Comparison of ENCODE assay signal across 1 cellular context in the genomic region with DNA sequence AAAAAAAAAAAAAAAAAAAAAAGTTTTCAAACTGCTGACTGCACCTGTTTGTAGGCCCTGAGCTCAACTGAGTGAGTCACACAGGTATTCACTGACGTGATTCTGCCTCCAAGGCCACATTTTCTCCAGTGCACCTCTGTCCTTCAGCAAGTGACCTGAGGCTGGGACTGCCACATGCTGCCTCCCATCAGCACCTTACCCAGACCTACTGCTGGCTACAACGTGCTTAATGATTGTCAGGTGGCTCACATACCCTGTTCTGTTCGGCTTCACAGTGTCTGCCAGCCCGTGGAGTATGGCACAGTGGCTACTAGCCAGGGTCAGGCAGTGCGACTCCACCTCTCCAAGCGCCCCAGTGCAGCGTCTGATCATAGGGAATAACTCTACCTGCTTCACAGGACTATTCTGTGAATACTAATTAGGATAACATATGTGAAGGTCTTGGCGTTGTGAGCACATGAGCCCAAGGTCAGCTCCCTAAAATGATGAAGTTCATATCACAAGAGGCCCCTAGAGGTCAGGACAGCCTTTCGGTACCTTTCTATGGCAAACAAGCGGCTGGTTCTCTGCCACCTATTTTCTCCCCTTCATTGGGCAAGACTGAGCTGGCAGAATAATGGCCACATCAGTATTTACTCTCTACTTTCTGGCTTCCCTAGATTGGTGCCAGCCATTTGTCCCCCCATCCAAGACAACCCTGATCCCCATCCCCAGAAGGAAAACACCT.
TF ChIP-seq lines count a peak whose summit lies in the region.

No MANE protein-coding gene starts in this region.

TF ChIP-seq in HepG2, 621 proteins besides CTCF, POLR2A, EP300 and RAD21 (continued from another document and continues in another):
- no peak for TF ChIP-seq DRAP1 (CRISPR knock-in tag; IDR thresholded peaks at IDR 0.05)
- no peak for TF ChIP-seq FOXJ3 (CRISPR knock-in tag; IDR thresholded peaks at IDR 0.05; ENCODE audit: borderline replicate concordance)
- no peak for TF ChIP-seq ZNF343 (CRISPR knock-in tag; IDR thresholded peaks at IDR 0.05)
- TF ChIP-seq GATAD2A (CRISPR knock-in tag; IDR thresholded peaks at IDR 0.05), result no peak; the same call in 1 of the 2 replicates
- TF ChIP-seq, protein P1, sequence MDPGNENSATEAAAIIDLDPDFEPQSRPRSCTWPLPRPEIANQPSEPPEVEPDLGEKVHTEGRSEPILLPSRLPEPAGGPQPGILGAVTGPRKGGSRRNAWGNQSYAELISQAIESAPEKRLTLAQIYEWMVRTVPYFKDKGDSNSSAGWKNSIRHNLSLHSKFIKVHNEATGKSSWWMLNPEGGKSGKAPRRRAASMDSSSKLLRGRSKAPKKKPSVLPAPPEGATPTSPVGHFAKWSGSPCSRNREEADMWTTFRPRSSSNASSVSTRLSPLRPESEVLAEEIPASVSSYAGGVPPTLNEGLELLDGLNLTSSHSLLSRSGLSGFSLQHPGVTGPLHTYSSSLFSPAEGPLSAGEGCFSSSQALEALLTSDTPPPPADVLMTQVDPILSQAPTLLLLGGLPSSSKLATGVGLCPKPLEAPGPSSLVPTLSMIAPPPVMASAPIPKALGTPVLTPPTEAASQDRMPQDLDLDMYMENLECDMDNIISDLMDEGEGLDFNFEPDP (CRISPR knock-in tag; conservative IDR thresholded peaks at IDR 0.05), result 0 out of 2 replicates have a peak, but pooled peaks have one; percentile 12
- TF ChIP-seq, protein P2, sequence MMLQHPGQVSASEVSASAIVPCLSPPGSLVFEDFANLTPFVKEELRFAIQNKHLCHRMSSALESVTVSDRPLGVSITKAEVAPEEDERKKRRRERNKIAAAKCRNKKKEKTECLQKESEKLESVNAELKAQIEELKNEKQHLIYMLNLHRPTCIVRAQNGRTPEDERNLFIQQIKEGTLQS (CRISPR knock-in tag; IDR thresholded peaks at IDR 0.05), result 0 out of 2 replicates have a peak, but pooled peaks have one; percentile 12
- TF ChIP-seq SALL1 (CRISPR knock-in tag; IDR thresholded peaks at IDR 0.05), result peak; percentile 56; the same call in 1 of the 2 replicates
- TF ChIP-seq FOSL2 (CRISPR knock-in tag; IDR thresholded peaks at IDR 0.05), result peak; percentile 77
- TF ChIP-seq, protein P3, sequence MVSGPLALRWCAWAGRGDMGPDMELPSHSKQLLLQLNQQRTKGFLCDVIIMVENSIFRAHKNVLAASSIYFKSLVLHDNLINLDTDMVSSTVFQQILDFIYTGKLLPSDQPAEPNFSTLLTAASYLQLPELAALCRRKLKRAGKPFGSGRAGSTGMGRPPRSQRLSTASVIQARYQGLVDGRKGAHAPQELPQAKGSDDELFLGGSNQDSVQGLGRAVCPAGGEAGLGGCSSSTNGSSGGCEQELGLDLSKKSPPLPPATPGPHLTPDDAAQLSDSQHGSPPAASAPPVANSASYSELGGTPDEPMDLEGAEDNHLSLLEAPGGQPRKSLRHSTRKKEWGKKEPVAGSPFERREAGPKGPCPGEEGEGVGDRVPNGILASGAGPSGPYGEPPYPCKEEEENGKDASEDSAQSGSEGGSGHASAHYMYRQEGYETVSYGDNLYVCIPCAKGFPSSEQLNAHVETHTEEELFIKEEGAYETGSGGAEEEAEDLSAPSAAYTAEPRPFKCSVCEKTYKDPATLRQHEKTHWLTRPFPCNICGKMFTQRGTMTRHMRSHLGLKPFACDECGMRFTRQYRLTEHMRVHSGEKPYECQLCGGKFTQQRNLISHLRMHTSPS (CRISPR knock-in tag; IDR thresholded peaks at IDR 0.05; ENCODE audit: low read depth), result peak; percentile 73; the same call in 1 of the 2 replicates
- TF ChIP-seq ZIK1 (CRISPR knock-in tag; IDR thresholded peaks at IDR 0.05; ENCODE audit: borderline replicate concordance, low read depth), result no peak
- TF ChIP-seq HNRNPH1 (optimal IDR thresholded peaks at IDR 0.05; ENCODE audit: low read depth, low read length), result no peak
- TF ChIP-seq MEIS1 (CRISPR knock-in tag; IDR thresholded peaks at IDR 0.05; ENCODE audit: borderline replicate concordance), result no peak
- no peak for TF ChIP-seq ATAD3A (CRISPR knock-in tag; IDR thresholded peaks at IDR 0.05)
- no peak for TF ChIP-seq SP140L (CRISPR knock-in tag; IDR thresholded peaks at IDR 0.05; ENCODE audit: borderline replicate concordance)
- no peak for TF ChIP-seq BRD4 (CRISPR knock-in tag; IDR thresholded peaks at IDR 0.05)
- 0 out of 2 replicates have a peak, but pooled peaks have one; percentile 38 for TF ChIP-seq ESRRA (CRISPR knock-in tag; IDR thresholded peaks at IDR 0.05; ENCODE audit: low read depth)
- peak; percentile 55; the same call in 1 of the 2 replicates for TF ChIP-seq CEBPG (CRISPR knock-in tag; IDR thresholded peaks at IDR 0.05)
- peak; percentile 77; the same call in 1 of the 2 replicates for TF ChIP-seq ZNF839 (CRISPR knock-in tag; IDR thresholded peaks at IDR 0.05; ENCODE audit: borderline replicate concordance)
- TF ChIP-seq CENPT (CRISPR knock-in tag; IDR thresholded peaks at IDR 0.05; ENCODE audit: low read depth), result no peak
- no peak for TF ChIP-seq JDP2 (CRISPR knock-in tag; IDR thresholded peaks at IDR 0.05; ENCODE audit: borderline replicate concordance)
- TF ChIP-seq SOX6 (IDR thresholded peaks at IDR 0.05), result no peak
- TF ChIP-seq SOX6 (CRISPR knock-in tag; IDR thresholded peaks at IDR 0.05), result peak; percentile 28; the same call in 1 of the 2 replicates
- TF ChIP-seq ZNF557 (CRISPR knock-in tag; IDR thresholded peaks at IDR 0.05), result no peak; the same call in 1 of the 2 replicates
- peak; percentile 47; the same call in 1 of the 2 replicates for TF ChIP-seq RFXAP (CRISPR knock-in tag; IDR thresholded peaks at IDR 0.05; ENCODE audit: borderline replicate concordance)
- no peak for TF ChIP-seq ARID3A (IDR thresholded peaks at IDR 0.05; ENCODE audit: low read depth, low read length)
- TF ChIP-seq YEATS4 (CRISPR knock-in tag; IDR thresholded peaks at IDR 0.05; ENCODE audit: borderline replicate concordance), result peak; percentile 28; the same call in 1 of the 2 replicates
- TF ChIP-seq, protein P4, sequence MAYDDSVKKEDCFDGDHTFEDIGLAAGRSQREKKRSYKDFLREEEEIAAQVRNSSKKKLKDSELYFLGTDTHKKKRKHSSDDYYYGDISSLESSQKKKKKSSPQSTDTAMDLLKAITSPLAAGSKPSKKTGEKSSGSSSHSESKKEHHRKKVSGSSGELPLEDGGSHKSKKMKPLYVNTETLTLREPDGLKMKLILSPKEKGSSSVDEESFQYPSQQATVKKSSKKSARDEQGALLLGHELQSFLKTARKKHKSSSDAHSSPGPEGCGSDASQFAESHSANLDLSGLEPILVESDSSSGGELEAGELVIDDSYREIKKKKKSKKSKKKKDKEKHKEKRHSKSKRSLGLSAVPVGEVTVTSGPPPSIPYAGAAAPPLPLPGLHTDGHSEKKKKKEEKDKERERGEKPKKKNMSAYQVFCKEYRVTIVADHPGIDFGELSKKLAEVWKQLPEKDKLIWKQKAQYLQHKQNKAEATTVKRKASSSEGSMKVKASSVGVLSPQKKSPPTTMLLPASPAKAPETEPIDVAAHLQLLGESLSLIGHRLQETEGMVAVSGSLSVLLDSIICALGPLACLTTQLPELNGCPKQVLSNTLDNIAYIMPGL (CRISPR knock-in tag; IDR thresholded peaks at IDR 0.05; ENCODE audit: borderline replicate concordance in 1 of 2, low read depth in 1 of 2), result peak in 1 of 2 experiments; percentile 52; a peak in 1 of 4 replicates
- no peak for TF ChIP-seq ZNF468 (CRISPR knock-in tag; IDR thresholded peaks at IDR 0.05)
- no peak for TF ChIP-seq ZNF784 (CRISPR knock-in tag; IDR thresholded peaks at IDR 0.05; ENCODE audit: borderline replicate concordance)
- TF ChIP-seq, protein P5, sequence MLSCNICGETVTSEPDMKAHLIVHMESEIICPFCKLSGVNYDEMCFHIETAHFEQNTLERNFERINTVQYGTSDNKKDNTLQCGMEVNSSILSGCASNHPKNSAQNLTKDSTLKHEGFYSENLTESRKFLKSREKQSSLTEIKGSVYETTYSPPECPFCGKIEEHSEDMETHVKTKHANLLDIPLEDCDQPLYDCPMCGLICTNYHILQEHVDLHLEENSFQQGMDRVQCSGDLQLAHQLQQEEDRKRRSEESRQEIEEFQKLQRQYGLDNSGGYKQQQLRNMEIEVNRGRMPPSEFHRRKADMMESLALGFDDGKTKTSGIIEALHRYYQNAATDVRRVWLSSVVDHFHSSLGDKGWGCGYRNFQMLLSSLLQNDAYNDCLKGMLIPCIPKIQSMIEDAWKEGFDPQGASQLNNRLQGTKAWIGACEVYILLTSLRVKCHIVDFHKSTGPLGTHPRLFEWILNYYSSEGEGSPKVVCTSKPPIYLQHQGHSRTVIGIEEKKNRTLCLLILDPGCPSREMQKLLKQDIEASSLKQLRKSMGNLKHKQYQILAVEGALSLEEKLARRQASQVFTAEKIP (CRISPR knock-in tag; IDR thresholded peaks at IDR 0.05; ENCODE audit: borderline replicate concordance), result no peak
- peak; percentile 7; the same call in 1 of the 2 replicates for TF ChIP-seq ZNF788 (CRISPR knock-in tag; IDR thresholded peaks at IDR 0.05; ENCODE audit: borderline replicate concordance)
- TF ChIP-seq HES4 (CRISPR knock-in tag; IDR thresholded peaks at IDR 0.05; ENCODE audit: borderline replicate concordance), result no peak
- TF ChIP-seq CEBPB (IDR thresholded peaks at IDR 0.05; ENCODE audit: borderline replicate concordance, low read depth, low read length), result peak; percentile 48; the same call in 1 of the 2 replicates
- no peak for TF ChIP-seq U2AF2 (IDR thresholded peaks at IDR 0.05; ENCODE audit: low read depth, low read length)
- no peak for TF ChIP-seq EED (CRISPR knock-in tag; IDR thresholded peaks at IDR 0.05)
- TF ChIP-seq, protein P6, sequence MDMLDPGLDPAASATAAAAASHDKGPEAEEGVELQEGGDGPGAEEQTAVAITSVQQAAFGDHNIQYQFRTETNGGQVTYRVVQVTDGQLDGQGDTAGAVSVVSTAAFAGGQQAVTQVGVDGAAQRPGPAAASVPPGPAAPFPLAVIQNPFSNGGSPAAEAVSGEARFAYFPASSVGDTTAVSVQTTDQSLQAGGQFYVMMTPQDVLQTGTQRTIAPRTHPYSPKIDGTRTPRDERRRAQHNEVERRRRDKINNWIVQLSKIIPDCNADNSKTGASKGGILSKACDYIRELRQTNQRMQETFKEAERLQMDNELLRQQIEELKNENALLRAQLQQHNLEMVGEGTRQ (IDR thresholded peaks at IDR 0.05; ENCODE audit: low read depth, low read length), result no peak
- TF ChIP-seq, protein P6 (CRISPR knock-in tag; IDR thresholded peaks at IDR 0.05; ENCODE audit: borderline replicate concordance), result no peak
- no peak for TF ChIP-seq ZSCAN30 (CRISPR knock-in tag; IDR thresholded peaks at IDR 0.05)
- no peak for TF ChIP-seq GMEB1 (CRISPR knock-in tag; IDR thresholded peaks at IDR 0.05; ENCODE audit: borderline replicate concordance)
- no peak; the same call in 1 of the 2 replicates for TF ChIP-seq ZFY (CRISPR knock-in tag; IDR thresholded peaks at IDR 0.05)
- TF ChIP-seq KLF16 (CRISPR knock-in tag; IDR thresholded peaks at IDR 0.05), result no peak
